ENCODE assay signal across 22 cellular contexts in the genomic region with DNA sequence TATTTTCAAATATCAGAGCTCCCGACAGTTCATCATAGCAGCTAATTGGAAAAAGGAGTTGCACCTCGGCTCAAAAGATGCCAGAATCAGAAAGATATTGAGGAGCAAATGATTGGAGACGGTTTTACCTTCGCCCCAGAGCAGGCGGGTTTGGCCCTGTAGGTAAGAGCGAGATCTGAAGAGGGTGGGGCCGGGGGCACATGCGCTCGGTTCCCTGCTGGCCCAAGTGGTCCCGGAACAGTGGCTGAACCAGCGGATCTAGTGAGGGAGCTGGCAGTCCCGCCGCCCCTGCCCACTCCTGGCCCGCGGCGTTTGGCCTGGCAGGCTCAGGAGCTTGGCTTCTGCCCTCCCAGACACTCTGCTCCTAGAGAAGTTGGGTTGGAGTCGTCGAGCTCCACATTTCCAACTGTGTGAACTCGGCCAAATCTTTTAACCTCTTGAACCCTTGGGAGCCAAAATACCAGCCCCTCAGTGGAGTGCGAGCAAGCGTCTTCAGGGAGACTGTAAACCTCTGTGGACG.
"Had no signal": no experiment of that assay in that cellular context is flagged by ENCODE, and none has a peak within 500 bp of the region (broad histone marks: within the 10 kb centered on the region; RNA-seq: fewer than 3 reads in every experiment).

No MANE protein-coding gene starts in this region.

- H3K4me3 Mint-ChIP-seq: naive thymus-derived CD8-positive, alpha-beta T cell; nephron progenitor cell; stimulated activated naive B cell treated with anti-CD40 and anti-IgM and Interleukin-4, amounts not matched to agents 10 μg/mL and 1 μg/mL and 100 μg/mL, for 72 hours; stimulated activated naive CD8-positive, alpha-beta T cell treated with anti-CD3 and anti-CD28 coated beads, Interleukin-15, Interleukin-2, amounts not matched to agents 100 ng/mL and 50 ng/mL, for 24 hours had no signal

- ATAC-seq: gastrocnemius medialis, left ventricle myocardium superior had no signal

- H3K4me1 Mint-ChIP-seq: nephron progenitor cell had no signal

- H3K9me3 ChIP-seq: gastrocnemius medialis, heart left ventricle, lower lobe of right lung, neutrophil, pancreas, right lobe of liver, thoracic aorta had no signal

- H3K27ac ChIP-seq: dorsolateral prefrontal cortex, epithelial cell of prostate, gastrocnemius medialis, heart left ventricle, hepatocyte, lower lobe of right lung, neutrophil, pancreas, right lobe of liver, thoracic aorta had no signal

- DNase-seq: dorsolateral prefrontal cortex; effector CD4-positive, alpha-beta T cell; foreskin fibroblast; gastrocnemius medialis; heart left ventricle; left ventricle myocardium superior; lower lobe of right lung; naive thymus-derived CD8-positive, alpha-beta T cell; nephron progenitor cell; right lobe of liver; small intestine; stimulated activated CD4-positive, alpha-beta T cell treated with anti-CD3 and anti-CD28 coated beads, Interleukin-15, amount 100 ng/mL, for 24 hours; stimulated activated CD4-positive, alpha-beta T cell treated with anti-CD3 and anti-CD28 coated beads, Interleukin-2, amount 100 ng/mL, for 48 hours; stimulated activated naive B cell treated with anti-CD40 and anti-IgM and Interleukin-4, amounts not matched to agents 10 μg/mL and 1 μg/mL and 100 μg/mL, for 72 hours; trophoblast cell had no signal

- H2AFZ ChIP-seq: hepatocyte had no signal

- H3K9me3 Mint-ChIP-seq: nephron progenitor cell; stimulated activated naive B cell treated with anti-CD40 and anti-IgM and Interleukin-4, amounts not matched to agents 10 μg/mL and 1 μg/mL and 100 μg/mL, for 72 hours; stimulated activated naive CD8-positive, alpha-beta T cell treated with anti-CD3 and anti-CD28 coated beads, Interleukin-15, Interleukin-2, amounts not matched to agents 100 ng/mL and 50 ng/mL, for 24 hours had no signal

- H3K4me3 ChIP-seq: dorsolateral prefrontal cortex, gastrocnemius medialis, heart left ventricle, hepatocyte, lower lobe of right lung, right lobe of liver, thoracic aorta had no signal

- H3K4me2 ChIP-seq: hepatocyte had no signal

- H3K79me2 ChIP-seq: hepatocyte had no signal

- H3K4me1 ChIP-seq: gastrocnemius medialis, heart left ventricle, lower lobe of right lung, right lobe of liver had no signal

- H3K36me3 ChIP-seq: gastrocnemius medialis, heart left ventricle, lower lobe of right lung, neutrophil, pancreas, right lobe of liver, thoracic aorta had no signal

- H3K36me3 Mint-ChIP-seq: stimulated activated naive B cell treated with anti-CD40 and anti-IgM and Interleukin-4, amounts not matched to agents 10 μg/mL and 1 μg/mL and 100 μg/mL, for 72 hours had no signal

- H3K27ac Mint-ChIP-seq: naive thymus-derived CD8-positive, alpha-beta T cell; nephron progenitor cell; progenitor cell of endocrine pancreas; stimulated activated naive B cell treated with anti-CD40 and anti-IgM and Interleukin-4, amounts not matched to agents 10 μg/mL and 1 μg/mL and 100 μg/mL, for 72 hours; stimulated activated naive CD8-positive, alpha-beta T cell treated with anti-CD3 and anti-CD28 coated beads, Interleukin-15, Interleukin-2, amounts not matched to agents 100 ng/mL and 50 ng/mL, for 24 hours had no signal
